Comparison of ENCODE assay signal across 23 cellular contexts in the genomic region with DNA sequence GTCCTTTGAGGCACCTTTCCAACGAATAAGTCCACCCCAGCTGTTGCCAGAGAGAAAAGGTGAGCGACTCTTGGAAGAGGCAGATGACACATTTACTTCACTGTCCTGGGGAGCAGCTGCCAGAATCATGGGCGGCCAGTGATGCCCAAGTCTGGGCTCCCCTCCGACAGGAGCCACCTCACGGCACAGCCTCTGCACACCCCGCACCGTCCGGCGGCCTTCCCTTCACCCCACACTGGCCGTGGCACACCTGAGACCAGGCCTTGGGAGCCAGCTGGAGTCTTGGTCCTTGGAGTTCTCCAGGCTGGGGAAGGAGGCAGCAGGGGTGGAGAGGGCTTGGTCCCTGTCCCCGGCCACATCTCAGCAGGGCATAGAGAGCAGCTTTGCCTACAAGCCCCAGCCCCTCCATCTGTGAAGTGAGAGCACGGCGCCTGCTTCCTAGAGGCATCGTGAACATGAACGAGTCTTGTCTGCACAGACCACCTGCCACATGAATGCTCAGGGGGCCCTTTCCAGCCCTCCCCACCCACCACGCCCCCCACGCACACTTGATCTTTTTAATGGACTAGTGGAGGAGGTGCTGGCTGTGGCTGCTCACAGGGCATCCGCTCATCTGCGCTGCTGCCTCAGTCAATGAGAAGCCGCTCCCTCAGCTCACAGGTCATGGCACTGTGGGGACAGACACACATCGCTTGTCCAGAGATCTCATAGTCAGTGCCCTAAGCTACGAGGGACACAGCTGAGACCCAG.
"Had no signal": no experiment of that assay in that cellular context is flagged by ENCODE, and none has a peak within 500 bp of the region (broad histone marks: within the 10 kb centered on the region; RNA-seq: fewer than 3 reads in every experiment).

No MANE protein-coding gene starts in this region.

- H3K4me1 Mint-ChIP-seq: immature natural killer cell had no signal

- ATAC-seq: gastroesophageal sphincter; left cardiac atrium; left ventricle myocardium superior; natural killer cell treated with Interleukin-12 subunit alpha and Interleukin-12 subunit beta and Interleukin-15 and Interleukin-18, amount 100 ng/mL, for 72 hours; psoas muscle; sciatic nerve had no signal

- H3K4me1 ChIP-seq: gastroesophageal sphincter, parathyroid adenoma, psoas muscle, thyroid gland had no signal

- H3K4me3 ChIP-seq: esophagus squamous epithelium, gastroesophageal sphincter, lung, psoas muscle, suprapubic skin, thyroid gland had no signal

- DNase-seq: cortex of kidney; effector memory CD4-positive, alpha-beta T cell; esophagus squamous epithelium; foreskin fibroblast; immature natural killer cell; kidney; left cardiac atrium; left ventricle myocardium superior; mesenchymal stem cell; midbrain; psoas muscle; stimulated activated CD4-positive, alpha-beta T cell treated with anti-CD3 and anti-CD28 coated beads, Interleukin-2, amount 100 ng/mL, for 24 hours; stimulated activated CD4-positive, alpha-beta T cell treated with anti-CD3 and anti-CD28 coated beads, Interleukin-4, amount 100 ng/mL, for 4 hours; stimulated activated naive CD4-positive, alpha-beta T cell; thyroid gland had no signal

- H3K9me3 Mint-ChIP-seq: natural killer cell treated with Interleukin-12 subunit alpha and Interleukin-12 subunit beta and Interleukin-15 and Interleukin-18, amount 100 ng/mL, for 72 hours; type B pancreatic cell had no signal

- H3K9me3 ChIP-seq: esophagus squamous epithelium, gastroesophageal sphincter, psoas muscle, suprapubic skin, thyroid gland had no signal

- H3K27me3 ChIP-seq: thyroid gland had no signal

- H3K4me3 Mint-ChIP-seq: immature natural killer cell; natural killer cell treated with Interleukin-12 subunit alpha and Interleukin-12 subunit beta and Interleukin-15 and Interleukin-18, amount 100 ng/mL, for 72 hours; type B pancreatic cell had no signal

- H3K27ac ChIP-seq: epithelial cell of prostate, esophagus squamous epithelium, gastroesophageal sphincter, parathyroid adenoma, psoas muscle, suprapubic skin, thyroid gland had no signal

- H3K9ac ChIP-seq: parathyroid adenoma had no signal

- H3K27ac Mint-ChIP-seq: immature natural killer cell; natural killer cell treated with Interleukin-12 subunit alpha and Interleukin-12 subunit beta and Interleukin-15 and Interleukin-18, amount 100 ng/mL, for 72 hours; type B pancreatic cell had no signal

- H3K36me3 ChIP-seq: esophagus squamous epithelium, gastroesophageal sphincter, suprapubic skin, thyroid gland had no signal

- H3K36me3 Mint-ChIP-seq: immature natural killer cell; natural killer cell treated with Interleukin-12 subunit alpha and Interleukin-12 subunit beta and Interleukin-15 and Interleukin-18, amount 100 ng/mL, for 72 hours; type B pancreatic cell had no signal
